1 cellular context compared by ENCODE assay signal in genomic region chr17:48187867-48188608, GRCh38.
A peak's percentile ranks its signal among the peaks of the same experiment; 100 is the strongest.
TF ChIP-seq lines count a peak whose summit lies in the region.

No MANE protein-coding gene starts in this region.

TF ChIP-seq in HEK293, 187 proteins besides CTCF, POLR2A, EP300 and RAD21 (continues in another document):
- TF ChIP-seq MYNN (tag by site-specific recombination; IDR thresholded peaks at IDR 0.05; ENCODE audit: borderline replicate concordance): no peak
- TF ChIP-seq ZNF311 (tag by site-specific recombination; IDR thresholded peaks at IDR 0.05; ENCODE audit: borderline replicate concordance): no peak
- TF ChIP-seq ZNF335 (tag by site-specific recombination; conservative IDR thresholded peaks at IDR 0.05): 0 out of 2 replicates have a peak, but pooled peaks have one; percentile 22
- TF ChIP-seq ZSCAN18 (tag by site-specific recombination; IDR thresholded peaks at IDR 0.05): no peak
- TF ChIP-seq ZNF785 (tag by site-specific recombination; IDR thresholded peaks at IDR 0.05): no peak
- no peak for TF ChIP-seq TSHZ1 (tag by site-specific recombination; IDR thresholded peaks at IDR 0.05; ENCODE audit: borderline replicate concordance)
- TF ChIP-seq ZNF623 (tag by site-specific recombination; IDR thresholded peaks at IDR 0.05): no peak
- no peak for TF ChIP-seq REST (tag by site-specific recombination; IDR thresholded peaks at IDR 0.05)
- TF ChIP-seq ZNF670 (tag by site-specific recombination; IDR thresholded peaks at IDR 0.05; ENCODE audit: low read depth): no peak
- TF ChIP-seq MZF1 (tag by site-specific recombination; IDR thresholded peaks at IDR 0.05; ENCODE audit: borderline replicate concordance): no peak
- no peak for TF ChIP-seq ZNF529 (tag by site-specific recombination; IDR thresholded peaks at IDR 0.05; ENCODE audit: insufficient replicate concordance)
- TF ChIP-seq BCL11A (tag by site-specific recombination; IDR thresholded peaks at IDR 0.05; ENCODE audit: low read depth): no peak
- no peak for TF ChIP-seq ZNF138 (tag by site-specific recombination; IDR thresholded peaks at IDR 0.05; ENCODE audit: borderline replicate concordance)
- peak; percentile 17; the same call in 1 of the 2 replicates for TF ChIP-seq GLIS1 (tag by site-specific recombination; IDR thresholded peaks at IDR 0.05)
- no peak for TF ChIP-seq ZNF266 (tag by site-specific recombination; IDR thresholded peaks at IDR 0.05; ENCODE audit: low read depth)
- TF ChIP-seq SCRT2 (tag by site-specific recombination; IDR thresholded peaks at IDR 0.05): peak; percentile 92
- TF ChIP-seq ZNF585B (tag by site-specific recombination; IDR thresholded peaks at IDR 0.05): no peak
- TF ChIP-seq AEBP2 (tag by site-specific recombination; IDR thresholded peaks at IDR 0.05; ENCODE audit: borderline replicate concordance): no peak
- no peak for TF ChIP-seq ZNF292 (tag by site-specific recombination; IDR thresholded peaks at IDR 0.05; ENCODE audit: borderline replicate concordance, low read depth)
- no peak for TF ChIP-seq ZNF398 (tag by site-specific recombination; IDR thresholded peaks at IDR 0.05)
- TF ChIP-seq ZNF658 (tag by site-specific recombination; IDR thresholded peaks at IDR 0.05): no peak
- TF ChIP-seq ZNF114 (tag by site-specific recombination; IDR thresholded peaks at IDR 0.05): no peak
- no peak for TF ChIP-seq ZNF37A (tag by site-specific recombination; IDR thresholded peaks at IDR 0.05)
- no peak for TF ChIP-seq ZNF423 (tag by site-specific recombination; IDR thresholded peaks at IDR 0.05)
- TF ChIP-seq ZSCAN5A (tag by site-specific recombination; IDR thresholded peaks at IDR 0.05): no peak
- no peak for TF ChIP-seq ZNF776 (tag by site-specific recombination; IDR thresholded peaks at IDR 0.05; ENCODE audit: borderline replicate concordance)
- TF ChIP-seq ZNF350 (tag by site-specific recombination; IDR thresholded peaks at IDR 0.05): no peak
- TF ChIP-seq ZNF600 (tag by site-specific recombination; IDR thresholded peaks at IDR 0.05): no peak
- TF ChIP-seq FEZF1 (tag by site-specific recombination; IDR thresholded peaks at IDR 0.05): no peak; the same call in 1 of the 2 replicates
- no peak for TF ChIP-seq ZNF155 (tag by site-specific recombination; IDR thresholded peaks at IDR 0.05)
- TF ChIP-seq ZNF23 (tag by site-specific recombination; IDR thresholded peaks at IDR 0.05; ENCODE audit: borderline replicate concordance): no peak
- no peak for TF ChIP-seq ZNF146 (tag by site-specific recombination; IDR thresholded peaks at IDR 0.05)
- TF ChIP-seq ZNF148 (tag by site-specific recombination; IDR thresholded peaks at IDR 0.05; ENCODE audit: borderline replicate concordance): no peak
- no peak for TF ChIP-seq ZBTB7A (tag by site-specific recombination; IDR thresholded peaks at IDR 0.05; ENCODE audit: low read depth)
- TF ChIP-seq ZNF239 (tag by site-specific recombination; IDR thresholded peaks at IDR 0.05): no peak
- TF ChIP-seq ZNF561 (tag by site-specific recombination; IDR thresholded peaks at IDR 0.05; ENCODE audit: borderline replicate concordance): 0 out of 2 replicates have a peak, but pooled peaks have one; percentile 17
- no peak for TF ChIP-seq SETDB1 (IDR thresholded peaks at IDR 0.05; ENCODE audit: insufficient read length, low read length)
- 0 out of 2 replicates have a peak, but pooled peaks have one; percentile 12 for TF ChIP-seq ZNF18 (tag by site-specific recombination; IDR thresholded peaks at IDR 0.05)
- TF ChIP-seq EGR2 (tag by site-specific recombination; IDR thresholded peaks at IDR 0.05; ENCODE audit: low read depth): no peak
- peak; percentile 71; the same call in 1 of the 2 replicates for TF ChIP-seq SCRT1 (tag by site-specific recombination; IDR thresholded peaks at IDR 0.05; ENCODE audit: borderline replicate concordance)
- no peak for TF ChIP-seq ZNF274 (IDR thresholded peaks at IDR 0.05; ENCODE audit: low read length)
- no peak for TF ChIP-seq ZNF274 (tag by site-specific recombination; IDR thresholded peaks at IDR 0.05; ENCODE audit: borderline replicate concordance)
- TF ChIP-seq ZBTB6 (tag by site-specific recombination; IDR thresholded peaks at IDR 0.05): no peak
- TF ChIP-seq GLI2 (tag by site-specific recombination; IDR thresholded peaks at IDR 0.05; ENCODE audit: borderline replicate concordance, low read depth): no peak
- TF ChIP-seq BCL11B (tag by site-specific recombination; IDR thresholded peaks at IDR 0.05; ENCODE audit: low read depth): no peak
- no peak for TF ChIP-seq IKZF3 (tag by site-specific recombination; IDR thresholded peaks at IDR 0.05)
